In the genomic region with DNA sequence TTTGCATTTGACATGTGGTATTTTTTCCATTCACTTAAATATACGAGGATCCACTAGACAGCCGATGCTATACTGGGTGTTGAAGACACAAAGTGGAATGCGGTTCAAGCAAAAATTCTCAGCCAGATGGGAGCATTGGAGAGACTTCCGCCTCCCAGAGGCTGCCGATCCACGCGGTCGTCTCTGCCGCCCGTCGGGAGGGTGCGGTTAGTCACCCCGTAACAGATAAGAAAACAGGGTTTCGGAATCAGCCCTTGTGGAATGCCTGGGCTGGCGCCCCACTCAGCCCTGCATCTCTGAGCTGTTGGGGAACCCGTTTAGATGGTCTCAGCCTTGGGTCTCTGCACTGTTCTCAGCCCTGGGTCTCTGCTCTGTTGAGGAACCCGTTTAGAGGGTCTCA, we compare ENCODE assay signal across 1 cellular context.
A peak's percentile ranks its signal among the peaks of the same experiment; 100 is the strongest.
TF ChIP-seq lines count a peak whose summit lies in the region.

No MANE protein-coding gene starts in this region.

TF ChIP-seq in K562, 482 proteins besides CTCF, POLR2A, EP300 and RAD21 (continued from another document):
- TF ChIP-seq MYC (IDR thresholded peaks at IDR 0.05; ENCODE audit: low read depth, low read length) (peak; percentile 94), MYC (CRISPR knock-in tag; IDR thresholded peaks at IDR 0.05; ENCODE audit: borderline replicate concordance, low read depth) (no peak), ZNF444 (CRISPR knock-in tag; IDR thresholded peaks at IDR 0.05) (no peak)
- TF ChIP-seq, protein P1, sequence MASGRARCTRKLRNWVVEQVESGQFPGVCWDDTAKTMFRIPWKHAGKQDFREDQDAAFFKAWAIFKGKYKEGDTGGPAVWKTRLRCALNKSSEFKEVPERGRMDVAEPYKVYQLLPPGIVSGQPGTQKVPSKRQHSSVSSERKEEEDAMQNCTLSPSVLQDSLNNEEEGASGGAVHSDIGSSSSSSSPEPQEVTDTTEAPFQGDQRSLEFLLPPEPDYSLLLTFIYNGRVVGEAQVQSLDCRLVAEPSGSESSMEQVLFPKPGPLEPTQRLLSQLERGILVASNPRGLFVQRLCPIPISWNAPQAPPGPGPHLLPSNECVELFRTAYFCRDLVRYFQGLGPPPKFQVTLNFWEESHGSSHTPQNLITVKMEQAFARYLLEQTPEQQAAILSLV (tag; IDR thresholded peaks at IDR 0.05) = no peak
